In the genomic region with DNA sequence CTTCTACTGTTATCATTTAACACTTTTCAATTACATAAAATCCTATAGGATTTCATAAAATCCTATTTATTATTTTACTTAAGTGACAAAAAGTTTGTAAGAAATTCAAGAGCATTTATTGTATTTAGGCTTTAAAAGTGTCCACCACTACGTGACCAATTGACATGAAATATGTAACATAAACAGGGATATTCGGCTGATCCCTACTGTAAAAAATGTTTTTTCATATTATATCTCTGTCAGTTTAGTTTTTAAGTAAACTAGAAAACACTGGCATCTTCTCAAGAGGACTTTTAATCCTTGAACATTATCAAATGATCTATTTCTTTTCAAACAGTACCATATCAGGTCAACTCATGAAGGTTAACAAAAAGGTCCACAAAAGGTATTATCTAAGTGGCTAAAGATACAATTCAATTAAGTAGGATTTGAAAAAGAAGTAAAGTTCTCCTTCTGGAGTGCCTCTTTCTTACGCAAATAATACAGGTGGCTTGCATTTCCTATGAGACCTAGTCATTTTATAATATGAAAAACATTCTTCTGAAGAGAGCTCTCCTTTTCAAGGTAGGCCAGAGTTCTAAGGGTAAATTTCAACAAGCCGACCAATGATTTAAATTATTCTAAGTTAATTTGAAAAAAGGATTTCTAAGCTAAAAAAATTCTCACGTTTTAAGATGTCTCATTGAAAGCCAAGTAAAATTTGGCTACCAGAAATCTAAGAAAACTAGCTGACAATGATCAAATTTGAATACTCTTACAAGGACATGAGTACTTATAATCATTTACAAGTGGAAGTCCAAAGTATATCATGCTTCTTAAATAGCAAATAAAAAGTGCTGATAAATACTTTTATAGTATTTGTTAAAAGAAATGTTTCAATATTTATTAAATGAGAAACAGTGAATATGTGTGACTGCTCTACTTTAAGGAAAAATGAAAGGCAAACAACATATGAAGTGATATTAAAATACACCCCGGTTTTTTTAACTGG, we compare ENCODE assay signal across 8 cellular contexts.
DNase-seq lines count a peak whose midpoint lies in the region; ATAC-seq and TF ChIP-seq lines count a peak whose summit lies in the region.

No MANE protein-coding gene starts in this region.

- H3K9me3 ChIP-seq in RWPE2 (ENCODE audit: severe bottlenecking): no peaks in the 10 kb centered on the region
- H3K9me3 ChIP-seq in esophagus squamous epithelium: no peaks in the 10 kb centered on the region

- ATAC-seq in RWPE2 (ENCODE audit: low read depth): no peak

- H3K4me3 ChIP-seq in RWPE2 (ENCODE audit: severe bottlenecking) (peak overlapping the region; percentile 41), esophagus squamous epithelium (peak overlapping the region; percentile 42 to 72 (median 58)), rectal smooth muscle tissue (ENCODE audit: low read length) (peak overlapping the region; percentile 91)

- H3K27me3 ChIP-seq in RWPE2 (ENCODE audit: insufficient read depth, poor library complexity, severe bottlenecking) (no peaks in the 10 kb centered on the region), esophagus squamous epithelium (no peaks in the 10 kb centered on the region), rectal smooth muscle tissue (ENCODE audit: control insufficient read depth, insufficient read depth, low read length) (no peaks in the 10 kb centered on the region)

- intact Hi-C loops in esophagus squamous epithelium (cut with DNase I) (no loop called here), posterior vena cava (cut with DNase I) (no loop called here)

- H3K27ac ChIP-seq in RWPE2 (ENCODE audit: poor library complexity, severe bottlenecking): peak overlapping the region; percentile 90
- H3K27ac ChIP-seq in esophagus squamous epithelium: peak overlapping the region; percentile 87 to 97 (median 94)
- peak overlapping the region; percentile 50 for H3K27ac ChIP-seq in rectal smooth muscle tissue (ENCODE audit: low read depth, low read length)

- peak overlapping the region; percentile 49 for H3K9ac ChIP-seq in rectal smooth muscle tissue (ENCODE audit: low read length)

- TF ChIP-seq CTCF in RWPE2 (IDR thresholded peaks at IDR 0.05; ENCODE audit: poor library complexity, severe bottlenecking) (no peak), esophagus squamous epithelium (IDR thresholded peaks at IDR 0.05) (no peak)

- no peak for TF ChIP-seq POLR2A in esophagus squamous epithelium (IDR thresholded peaks at IDR 0.05)

- 0 to 3% methylated on average over 6 of the region's 6 CpGs for whole genome bisulfite sequencing in esophagus squamous epithelium, 2 donors

- peaks cover 39% of the 10 kb centered on the region for H3K4me1 ChIP-seq in RWPE2 (ENCODE audit: insufficient read depth, poor library complexity, severe bottlenecking)
- H3K4me1 ChIP-seq in esophagus squamous epithelium: peaks cover 3 to 57% (median 21%) of the 10 kb centered on the region in 3 donors
- H3K4me1 ChIP-seq in rectal smooth muscle tissue (ENCODE audit: control insufficient read depth, insufficient read depth, low read length): peaks cover 7% of the 10 kb centered on the region

- peaks cover 32% of the 10 kb centered on the region for H3K36me3 ChIP-seq in RWPE2 (ENCODE audit: low read depth)
- H3K36me3 ChIP-seq in esophagus squamous epithelium: no peaks in the 10 kb centered on the region
- H3K36me3 ChIP-seq in rectal smooth muscle tissue (ENCODE audit: control insufficient read depth, insufficient read depth, low read length): no peaks in the 10 kb centered on the region

- DNase-seq in DMS153 treated with DMSO at 0.1 percent for 48 hours (lab: John Stamatoyannopoulos, UW; ENCODE audit: unreplicated experiment) (peak; percentile 6), DMS153 (lab: John Stamatoyannopoulos, UW) (no peak), RWPE2 (ENCODE audit: low spot score) (no peak), esophagus squamous epithelium (lab: John Stamatoyannopoulos, UW) (no peak), posterior vena cava (ENCODE audit: low spot score) (no peak), retina (no peak)
- DNase-seq in stimulated activated CD4-positive, alpha-beta T cell treated with anti-CD3 and anti-CD28 coated beads, Interleukin-4, amount 100 ng/mL, for 24 hours: no peak

Comparison
In these comparisons a context has a peak if more than half of its experiments do, and no peak if none do; other contexts are left out.
1. H3K4me3 ChIP-seq: peak in every context shown above with its lines; median percentile 91 in rectal smooth muscle tissue; 58 in esophagus squamous epithelium; 41 in RWPE2.